30 cellular contexts compared by ENCODE assay signal in genomic region chr11:129189646-129190045, GRCh38. TPM values are rescaled to one million over a fixed set of nuclear protein-coding genes. Genes with fewer than 3 reads are reported as not detected.
A peak's percentile ranks its signal among the peaks of the same experiment; 100 is the strongest.
DNase-seq lines count a peak whose midpoint lies in the region; ATAC-seq and TF ChIP-seq lines count a peak whose summit lies in the region.
"Had no signal": no experiment of that assay in that cellular context is flagged by ENCODE, and none has a peak within 500 bp of the region (broad histone marks: within the 10 kb centered on the region; RNA-seq: fewer than 3 reads in every experiment).

No MANE protein-coding gene starts in this region.

- no peaks in the 10 kb centered on the region for H3F3A ChIP-seq in smooth muscle cell (ENCODE audit: low read depth)

- H3K4me3 Mint-ChIP-seq in activated CD4-positive, alpha-beta memory T cell treated with anti-CD3 and anti-CD28 coated beads for 36 hours, result no peak overlapping the region
- H3K4me3 Mint-ChIP-seq: CD4-positive, alpha-beta T cell; endodermal cell; GM23338; memory B cell; naive B cell; stimulated activated naive B cell treated with anti-CD40 and anti-IgM and Interleukin-4, amounts not matched to agents 10 μg/mL and 1 μg/mL and 100 μg/mL, for 72 hours had no signal

- peak overlapping the region; percentile 67 for H3K4me2 ChIP-seq in smooth muscle cell
- H3K4me2 ChIP-seq: GM23338 had no signal

- BruUV-seq in Panc1 (replicated peaks; lab: Mats Ljungman, UMichigan), result no TSS peak

- H3K4me1 Mint-ChIP-seq in activated CD4-positive, alpha-beta memory T cell treated with anti-CD3 and anti-CD28 coated beads for 36 hours (ENCODE audit: low read depth), result no peaks in the 10 kb centered on the region
- H3K4me1 Mint-ChIP-seq: endodermal cell; memory B cell; stimulated activated naive B cell treated with anti-CD40 and anti-IgM and Interleukin-4, amounts not matched to agents 10 μg/mL and 1 μg/mL and 100 μg/mL, for 72 hours had no signal

- TF ChIP-seq CTCF in Panc1 (IDR thresholded peaks at IDR 0.05) (no peak), smooth muscle cell (IDR thresholded peaks at IDR 0.05; ENCODE audit: borderline replicate concordance, insufficient read depth, poor library complexity, severe bottlenecking) (no peak)

- DNase-seq in GF-D8 (lab: John Stamatoyannopoulos, UW) (peak; percentile 55), Panc1 (ENCODE audit: low read depth, low spot score) (peak; percentile 15), kidney tubule cell (ENCODE audit: low spot score) (peak; percentile 54), smooth muscle cell (lab: John Stamatoyannopoulos, UW; ENCODE audit: unreplicated experiment) (no peak), NCI-H2107 treated with DMSO at 0.1 percent for 48 hours (lab: John Stamatoyannopoulos, UW; ENCODE audit: unreplicated experiment) (no peak), NCI-H510A (lab: John Stamatoyannopoulos, UW) (no peak)
- no peak for DNase-seq in activated CD4-positive, alpha-beta memory T cell treated with anti-CD3 and anti-CD28 coated beads for 36 hours
- DNase-seq: activated CD8-positive, alpha-beta memory T cell treated with anti-CD3 and anti-CD28 coated beads, Interleukin-2, amount 50 U/mL, for 4 hours; activated naive CD4-positive, alpha-beta T cell treated with anti-CD3 and anti-CD28 coated beads, Interleukin-2, amount 50 U/mL, for 16 hours; amygdala; CD4-positive, alpha-beta T cell; endodermal cell; GDM1; islet precursor cell; naive B cell; NCI-H1417 treated with DMSO at 0.1 percent for 48 hours; NCI-H526 treated with DMSO at 0.1 percent for 48 hours; nucleus accumbens; OCI-M1; retina; Right ventricle myocardium superior; spleen; stimulated activated CD4-positive, alpha-beta T cell treated with anti-CD3 and anti-CD28 coated beads, Interleukin-2, amount 100 ng/mL, for 48 hours; stimulated activated naive B cell treated with anti-CD40 and anti-IgM and Interleukin-4, amounts not matched to agents 10 μg/mL and 1 μg/mL and 100 μg/mL, for 72 hours; T-helper 9 cell; testis had no signal

- peak; percentile 15; the same call in 1 of the 2 replicates for ATAC-seq in Panc1
- ATAC-seq: GM23338; K562; stimulated activated naive B cell treated with anti-CD40 and anti-IgM and Interleukin-4, amounts not matched to agents 10 μg/mL and 1 μg/mL and 100 μg/mL, for 72 hours had no signal

- CTCF ChIA-PET in Panc1 (lab: Charles Lee), result no interaction called here
- CTCF ChIA-PET in activated CD4-positive, alpha-beta memory T cell treated with anti-CD3 and anti-CD28 coated beads for 36 hours (lab: Charles Lee), result no interaction called here

- in situ Hi-C loops in Panc1 (cut with HindIII; ENCODE audit: low pct_unique_long_range_greater_than_20kb, low sequenced_read_pairs), result no loop called here

- peak overlapping the region; percentile 22 to 40; a peak in 3 of 4 replicates for H3K4me3 ChIP-seq in Panc1 (ENCODE audit: low read depth in 2 of 2, low read length in 2 of 2)
- H3K4me3 ChIP-seq in smooth muscle cell, result no peak overlapping the region
- H3K4me3 ChIP-seq: cardiac muscle cell, GM23338, K562, spleen, testis had no signal

- no peaks in the 10 kb centered on the region for H3K27me3 Mint-ChIP-seq in activated CD4-positive, alpha-beta memory T cell treated with anti-CD3 and anti-CD28 coated beads for 36 hours
- H3K27me3 Mint-ChIP-seq: CD4-positive, alpha-beta T cell; memory B cell; naive B cell; stimulated activated naive B cell treated with anti-CD40 and anti-IgM and Interleukin-4, amounts not matched to agents 10 μg/mL and 1 μg/mL and 100 μg/mL, for 72 hours had no signal

- peaks cover 71% of the 10 kb centered on the region for H3K79me2 ChIP-seq in smooth muscle cell (ENCODE audit: low read depth)

- peaks cover 23% of the 10 kb centered on the region for H4K20me1 ChIP-seq in smooth muscle cell (ENCODE audit: low read depth)

- intact Hi-C loops in Panc1 (cut with micrococcal nuclease; ENCODE audit: unreplicated experiment), result loop anchor here (5.0 to 10.0 kb wide), 2 partner anchors 45 to 72 kb away; no protein-coding TSS in a partner anchor
- intact Hi-C loops in activated CD4-positive, alpha-beta memory T cell treated with anti-CD3 and anti-CD28 coated beads for 36 hours (cut with micrococcal nuclease), result no loop called here

- H3K9me3 Mint-ChIP-seq in activated CD4-positive, alpha-beta memory T cell treated with anti-CD3 and anti-CD28 coated beads for 36 hours, result no peaks in the 10 kb centered on the region

- H3K27me3 ChIP-seq in Panc1 (ENCODE audit: control insufficient read depth, insufficient read depth, low read length) (no peaks in the 10 kb centered on the region), smooth muscle cell (ENCODE audit: low read depth) (no peaks in the 10 kb centered on the region)
- H3K27me3 ChIP-seq: cardiac muscle cell, spleen, testis had no signal

- POLR2A ChIA-PET in Panc1 (lab: Charles Lee), result interaction anchor here (0.6 kb wide), 1 partner anchor 44 kb away, joined by 3 read pairs; no protein-coding TSS in a partner anchor
- POLR2A ChIA-PET in activated CD4-positive, alpha-beta memory T cell treated with anti-CD3 and anti-CD28 coated beads for 36 hours (lab: Charles Lee), result no interaction called here

- 96% methylated on average over 1 of the region's 1 CpG for WGBS in smooth muscle cell (ENCODE audit: low lambda C conversion rate)

- H3K9me3 ChIP-seq in Panc1 (ENCODE audit: control insufficient read depth, insufficient read depth, low read depth, low read length) (peaks cover 9% of the 10 kb centered on the region; the same call in 1 of the 2 replicates), smooth muscle cell (replicated peaks; ENCODE audit: low read depth) (no peaks in the 10 kb centered on the region)
- H3K9me3 ChIP-seq: testis had no signal

- H3K9ac ChIP-seq in smooth muscle cell (ENCODE audit: low read depth), result peak overlapping the region; percentile 6

- peaks cover 43% of the 10 kb centered on the region for H3K4me1 ChIP-seq in Panc1 (ENCODE audit: control insufficient read depth, insufficient read depth, low read length)
- H3K4me1 ChIP-seq in smooth muscle cell (ENCODE audit: low read depth), result peaks cover 13% of the 10 kb centered on the region
- H3K4me1 ChIP-seq: spleen, testis had no signal

- H2AFZ ChIP-seq in smooth muscle cell (ENCODE audit: low read depth), result no peak overlapping the region
- H2AFZ ChIP-seq: GM23338 had no signal

- H3K36me3 ChIP-seq in Panc1 (ENCODE audit: control insufficient read depth, insufficient read depth, low read length) (no peaks in the 10 kb centered on the region), smooth muscle cell (ENCODE audit: low read depth) (no peaks in the 10 kb centered on the region)
- H3K36me3 ChIP-seq: cardiac muscle cell, spleen had no signal

- H3K27ac ChIP-seq in Panc1 (ENCODE audit: low read length) (peak overlapping the region; percentile 93), smooth muscle cell (ENCODE audit: low read depth) (peak overlapping the region; percentile 90)
- H3K27ac ChIP-seq: cardiac muscle cell, spleen, testis had no signal

- no peaks in the 10 kb centered on the region for H3K36me3 Mint-ChIP-seq in activated CD4-positive, alpha-beta memory T cell treated with anti-CD3 and anti-CD28 coated beads for 36 hours
- H3K36me3 Mint-ChIP-seq: memory B cell had no signal

- H3K27ac Mint-ChIP-seq in activated CD4-positive, alpha-beta memory T cell treated with anti-CD3 and anti-CD28 coated beads for 36 hours, result no peak overlapping the region
- H3K27ac Mint-ChIP-seq: CD4-positive, alpha-beta T cell; endodermal cell; GM23338; memory B cell; naive B cell; stimulated activated naive B cell treated with anti-CD40 and anti-IgM and Interleukin-4, amounts not matched to agents 10 μg/mL and 1 μg/mL and 100 μg/mL, for 72 hours had no signal

RNA-seq across cellular contexts. Expression of gene ARHGAP32, which starts 2.5 kb away (rescaled TPM):
- 44.6 TPM for total RNA-seq in Panc1 (2021; ENCODE audit: unreplicated experiment)
- 14.2 TPM for polyA plus RNA-seq in Panc1 (2012; ENCODE audit: insufficient read length)
- 17.2 and 17.8 TPM in 2 replicates for total RNA-seq in smooth muscle cell
- 8.8 and 14.9 TPM in 2 replicates for polyA plus RNA-seq in smooth muscle cell
- 1 to 10 TPM; 3.7 to 4.3 TPM for total RNA-seq in activated CD4-positive, alpha-beta memory T cell treated with anti-CD3 and anti-CD28 coated beads for 36 hours
- polyA plus RNA-seq: K562 had no signal

Comparison
In these comparisons a context has a peak if more than half of its experiments do, and no peak if none do; other contexts are left out.
1. DNase-seq: peak in GF-D8 (single experiment), Panc1 (single experiment) and kidney tubule cell (single experiment); none in smooth muscle cell (single experiment), activated CD4-positive, alpha-beta memory T cell treated with anti-CD3 and anti-CD28 coated beads for 36 hours (single experiment), NCI-H2107 treated with DMSO at 0.1 percent for 48 hours (single experiment) and NCI-H510A (single experiment).